ENCODE assay signal across 8 cellular contexts in the genomic region with DNA sequence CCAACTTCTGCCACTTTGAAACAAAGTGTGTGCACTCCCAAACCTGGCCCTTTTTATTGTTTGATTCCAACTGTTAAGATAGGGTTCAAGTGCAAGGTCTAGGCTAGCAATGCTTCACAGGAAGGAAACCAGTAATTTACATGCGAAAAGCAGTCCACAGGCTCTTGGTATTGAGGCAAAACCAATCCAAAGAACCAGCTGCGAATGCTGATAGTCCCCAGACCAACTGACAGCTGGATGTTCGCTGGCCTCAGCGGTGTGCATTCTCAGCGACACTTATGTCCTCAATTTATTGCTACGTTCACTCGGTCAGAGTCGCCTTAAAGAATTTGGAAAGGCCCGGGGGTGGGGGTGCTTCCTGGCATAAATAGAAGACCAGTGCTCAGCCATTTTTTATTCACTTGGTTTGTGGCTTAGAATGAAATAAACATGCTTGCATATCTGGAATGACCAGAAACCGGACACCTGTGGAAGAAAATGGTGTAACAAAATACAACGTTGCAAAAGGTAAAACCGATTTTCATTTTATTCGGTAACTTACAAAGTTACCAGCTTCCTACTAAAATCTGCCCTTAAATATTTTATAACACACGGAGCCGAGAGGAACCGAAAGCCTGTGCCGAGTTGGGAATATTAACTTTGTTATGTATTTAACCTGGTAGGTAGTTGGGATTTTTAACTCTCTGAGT. TPM values are rescaled to one million over a fixed set of nuclear protein-coding genes. Genes with fewer than 3 reads are reported as not detected.
A peak's percentile ranks its signal among the peaks of the same experiment; 100 is the strongest.
DNase-seq lines count a peak whose midpoint lies in the region; ATAC-seq and TF ChIP-seq lines count a peak whose summit lies in the region.

No MANE protein-coding gene starts in this region.

- TF ChIP-seq CTCF in A673 (conservative IDR thresholded peaks at IDR 0.05; ENCODE audit: low read depth, low read length) = no peak
- TF ChIP-seq CTCF in left lung (IDR thresholded peaks at IDR 0.05) = no peak

- DNase-seq in A673 (ENCODE audit: low spot score) (peak; percentile 66), NCI-H69 (lab: John Stamatoyannopoulos, UW) (peak; percentile 26), astrocyte of the hippocampus (ENCODE audit: low read depth, low spot score) (peak; percentile 56), left lung (no peak), AG20443 (ENCODE audit: low spot score) (no peak)

- H3K4me3 ChIP-seq in A673 (ENCODE audit: low read depth, low read length, poor library complexity, severe bottlenecking) = peak overlapping the region; percentile 66
- H3K4me3 ChIP-seq in left lung = peak overlapping the region; percentile 90 to 99

- H3K27ac ChIP-seq in A673 (ENCODE audit: low read depth, low read length, poor library complexity, severe bottlenecking) (peak overlapping the region; percentile 64), left lung (peak overlapping the region; percentile 95 to 98), temporal lobe (ENCODE audit: low read depth, low read length) (peak overlapping the region; percentile 69)

- POLR2A ChIA-PET in A673 (lab: Charles Lee; ENCODE audit: low non-redundant PET) = no interaction called here

- peaks cover 35% of the 10 kb centered on the region for H3K4me1 ChIP-seq in A673 (ENCODE audit: insufficient read depth, low read length, poor library complexity, severe bottlenecking)
- peaks cover 24 to 78% of the 10 kb centered on the region in 2 donors for H3K4me1 ChIP-seq in left lung

- CTCF ChIA-PET in A673 (lab: Charles Lee) = no interaction called here

- ATAC-seq in GM18867 (IDR thresholded peaks at IDR 0.05; ENCODE audit: unreplicated experiment) (peak; percentile 2), left lung (no peak), GM21381 (IDR thresholded peaks at IDR 0.05; ENCODE audit: unreplicated experiment) (no peak)

- no peaks in the 10 kb centered on the region for H3K9me3 ChIP-seq in A673 (ENCODE audit: low read depth, low read length, poor library complexity, severe bottlenecking)
- H3K9me3 ChIP-seq in left lung = no peaks in the 10 kb centered on the region

- intact Hi-C loops in A673 (cut with micrococcal nuclease; ENCODE audit: unreplicated experiment) (loop anchor here (1.0 kb wide), 1 partner anchor 15 kb away; no protein-coding TSS in a partner anchor), left lung (cut with DNase I) (no loop called here)

- H3K27me3 ChIP-seq in A673 (replicated peaks; ENCODE audit: insufficient read depth, low read depth, low read length, poor library complexity) = no peaks in the 10 kb centered on the region
- H3K27me3 ChIP-seq in left lung = no peaks in the 10 kb centered on the region

- no TSS peak for BruUV-seq in A673 (replicated peaks; lab: Mats Ljungman, UMichigan)

- H3K36me3 ChIP-seq in A673 (ENCODE audit: insufficient read depth, low read length, poor library complexity, severe bottlenecking) (no peaks in the 10 kb centered on the region), left lung (peaks cover 0 to 7% of the 10 kb centered on the region in 2 donors)

RNA-seq across cellular contexts. Expression of a gene that starts 1.6 kb away (rescaled TPM):
- total RNA-seq in A673 (2021) (15.5 TPM in 2 replicates), left lung (10 to 100 TPM; 50.0 to 83.9 TPM), temporal lobe (8.4 TPM)

Comparison
In these comparisons a context has a peak if more than half of its experiments do, and no peak if none do; other contexts are left out.
1. DNase-seq: peak in A673 (single experiment), NCI-H69 (single experiment) and astrocyte of the hippocampus (single experiment); none in left lung (0 of 2) and AG20443 (single experiment).
2. Peak in every context shown above with its lines, with median percentiles within 50 percentile points of each other: H3K27ac ChIP-seq.